Comparison of ENCODE assay signal across 16 cellular contexts in the genomic region with DNA sequence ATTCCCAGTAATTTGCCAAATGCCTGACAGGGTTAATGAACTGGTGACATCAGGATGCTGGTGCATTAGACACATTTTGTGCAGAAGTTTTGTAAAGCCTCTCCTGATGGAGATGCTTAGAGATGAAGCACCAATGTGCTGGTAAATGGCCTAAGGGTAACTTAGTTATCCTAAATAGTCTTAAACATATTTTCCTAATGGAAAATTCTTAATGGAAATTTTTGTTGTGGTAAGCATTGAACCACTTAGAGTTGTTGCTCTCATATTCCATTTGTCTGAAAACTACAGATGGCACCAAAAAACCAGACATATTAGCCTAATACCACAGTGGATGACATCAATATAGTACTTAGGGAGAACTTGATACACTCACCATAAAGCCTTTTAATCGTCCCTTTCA.
DNase-seq lines count a peak whose midpoint lies in the region; ATAC-seq and TF ChIP-seq lines count a peak whose summit lies in the region.
"Had no signal": no experiment of that assay in that cellular context is flagged by ENCODE, and none has a peak within 500 bp of the region (broad histone marks: within the 10 kb centered on the region; RNA-seq: fewer than 3 reads in every experiment).

No MANE protein-coding gene starts in this region.

- H3K9me3 ChIP-seq in HUES64 (ENCODE audit: insufficient read depth, low read depth, low read length) = no peaks in the 10 kb centered on the region
- H3K9me3 ChIP-seq: SJCRH30 had no signal

- H3K36me3 ChIP-seq in HUES64 (ENCODE audit: insufficient read depth, low read length) = no peaks in the 10 kb centered on the region
- H3K36me3 ChIP-seq: SJCRH30 had no signal

- H3K4me1 Mint-ChIP-seq in neural crest cell = peaks cover 60% of the 10 kb centered on the region

- 63% methylated on average over 1 of the region's 1 CpG for WGBS in HUES64

- H3K9me3 Mint-ChIP-seq in neural crest cell = peaks cover 2% of the 10 kb centered on the region
- H3K9me3 Mint-ChIP-seq: H9 had no signal

- TF ChIP-seq CTCF in neural crest cell (conservative IDR thresholded peaks at IDR 0.05) = no peak
- TF ChIP-seq CTCF in foreskin fibroblast (IDR thresholded peaks at IDR 0.05; ENCODE audit: low read depth, low read length) = no peak

- DNase-seq in NCI-H82 (lab: John Stamatoyannopoulos, UW) = peak; percentile 49
- DNase-seq in caudate nucleus (lab: John Stamatoyannopoulos, UW) = no peak
- no peak for DNase-seq in neural crest cell (ENCODE audit: low read depth, low spot score)
- no peak for DNase-seq in NCI-H1694 (lab: John Stamatoyannopoulos, UW)
- DNase-seq in foreskin fibroblast = no peak
- no peak for DNase-seq in OCI-M1 (lab: John Stamatoyannopoulos, UW)
- DNase-seq: DMS53, H9, NCI-H1105, NCI-H187 treated with DMSO at 0.1 percent for 48 hours, PC-3 had no signal

- H3K27me3 Mint-ChIP-seq in neural crest cell (ENCODE audit: low read depth) = no peaks in the 10 kb centered on the region

- peaks cover 56% of the 10 kb centered on the region for H3K4me1 ChIP-seq in HUES64 (ENCODE audit: insufficient read depth, low read length)

- no peak for ATAC-seq in HG02840 (IDR thresholded peaks at IDR 0.05; ENCODE audit: low FRiP score, unreplicated experiment)
- ATAC-seq: PC-3 had no signal

- H3K27ac ChIP-seq in HUES64 (ENCODE audit: low read depth, low read length) = peak overlapping the region; percentile 48
- H3K27ac ChIP-seq in caudate nucleus (ENCODE audit: low read depth, low read length) = peak overlapping the region; percentile 78
- H3K27ac ChIP-seq: C4-2B, RWPE1 had no signal

- no peaks in the 10 kb centered on the region for H3K27me3 ChIP-seq in HUES64 (ENCODE audit: insufficient read depth, low read length)
- H3K27me3 ChIP-seq: SJCRH30 had no signal

- peak overlapping the region; percentile 14 for H3K27ac Mint-ChIP-seq in neural crest cell (ENCODE audit: unreplicated experiment)

- H3K4me3 ChIP-seq in HUES64 (ENCODE audit: low read length) = no peak overlapping the region
- no peak overlapping the region for H3K4me3 ChIP-seq in foreskin fibroblast (ENCODE audit: low read depth in 1 of 2, low read length in 2 of 2)
- H3K4me3 ChIP-seq: SJCRH30 had no signal

- H3K4me3 Mint-ChIP-seq in neural crest cell = no peak overlapping the region
- H3K4me3 Mint-ChIP-seq: H9 had no signal

- H3K9ac ChIP-seq in HUES64 (ENCODE audit: low read depth, low read length) = no peak overlapping the region

- peaks cover 4% of the 10 kb centered on the region for H3K36me3 Mint-ChIP-seq in neural crest cell (ENCODE audit: low read depth)
